11 cellular contexts compared by ENCODE assay signal in genomic region chr20:23125625-23126191, GRCh38. TPM values are rescaled to one million over a fixed set of nuclear protein-coding genes. Genes with fewer than 3 reads are reported as not detected.
DNase-seq lines count a peak whose midpoint lies in the region; ATAC-seq and TF ChIP-seq lines count a peak whose summit lies in the region.
"Had no signal": no experiment of that assay in that cellular context is flagged by ENCODE, and none has a peak within 500 bp of the region (broad histone marks: within the 10 kb centered on the region; RNA-seq: fewer than 3 reads in every experiment).

No MANE protein-coding gene starts in this region.

- POLR2A ChIA-PET in IMR-90 (lab: Charles Lee; ENCODE audit: unreplicated experiment) = no interaction called here

- H3K9me3 ChIP-seq in IMR-90 (ENCODE audit: control insufficient read depth, insufficient read depth, low read length) = no peaks in the 10 kb centered on the region

- no peak overlapping the region for H3K9ac ChIP-seq in IMR-90 (ENCODE audit: low read depth, low read length)

- TF ChIP-seq CTCF in IMR-90 (conservative IDR thresholded peaks at IDR 0.05; ENCODE audit: low read depth, low read length) = no peak
- no peak for TF ChIP-seq CTCF in choroid plexus epithelial cell (conservative IDR thresholded peaks at IDR 0.05; ENCODE audit: low read depth, low read length)
- no peak for TF ChIP-seq CTCF in GM10266 (IDR thresholded peaks at IDR 0.05; ENCODE audit: control insufficient read depth, insufficient read depth, low read depth, missing control alignments)

- H3K4me3 ChIP-seq in IMR-90 (ENCODE audit: insufficient read depth, low read depth, low read length) (no peak overlapping the region), choroid plexus epithelial cell (ENCODE audit: low read depth, low read length) (no peak overlapping the region)

- H2AFZ ChIP-seq in IMR-90 (replicated peaks; ENCODE audit: low read length, poor library complexity) = peak overlapping the region; percentile 70

- no CpG with 5 or more reads among the region's 5 CpGs for WGBS in IMR-90 (ENCODE audit: extremely low coverage in 2 of 2, insufficient read length in 1 of 2), 2 experiments

- no peak overlapping the region for H4K91ac ChIP-seq in IMR-90 (ENCODE audit: insufficient read depth, low read depth, low read length)

- no peak overlapping the region for H2BK120ac ChIP-seq in IMR-90 (ENCODE audit: low read depth, low read length)

- intact Hi-C loops in IMR-90 (cut with micrococcal nuclease) = no loop called here

- no peak overlapping the region for H3K27ac ChIP-seq in IMR-90 (ENCODE audit: insufficient read depth, low read length)

- no peak overlapping the region for H3K4ac ChIP-seq in IMR-90 (ENCODE audit: low read depth, low read length)

- H3K9me1 ChIP-seq in IMR-90 (ENCODE audit: insufficient read depth, low read length) = no peaks in the 10 kb centered on the region

- H3K56ac ChIP-seq in IMR-90 (ENCODE audit: extremely low read depth, insufficient read depth, low read length) = no peak overlapping the region

- no peaks in the 10 kb centered on the region for H3K79me1 ChIP-seq in IMR-90 (ENCODE audit: low read depth in 1 of 2, low read length in 2 of 2)

- H2BK20ac ChIP-seq in IMR-90 (ENCODE audit: low read depth, low read length) = no peak overlapping the region

- no peak for TF ChIP-seq RAD21 in IMR-90 (IDR thresholded peaks at IDR 0.05; ENCODE audit: low read length)

- H2BK15ac ChIP-seq in IMR-90 (ENCODE audit: low read depth, low read length) = no peak overlapping the region

- no peak overlapping the region for H3K23ac ChIP-seq in IMR-90 (ENCODE audit: low read depth, low read length)

- H2AK5ac ChIP-seq in IMR-90 (ENCODE audit: low read depth, low read length) = no peak overlapping the region

- no peak overlapping the region; the same call in 1 of the 2 replicates for H3K14ac ChIP-seq in IMR-90 (replicated peaks; ENCODE audit: low read depth, low read length)

- H4K20me1 ChIP-seq in IMR-90 (ENCODE audit: insufficient read depth, low read length) = no peaks in the 10 kb centered on the region

- peaks cover 8% of the 10 kb centered on the region for H3K4me1 ChIP-seq in IMR-90 (ENCODE audit: control insufficient read depth, insufficient read depth, low read length)

- H2BK5ac ChIP-seq in IMR-90 (ENCODE audit: low read depth, low read length, poor library complexity, severe bottlenecking) = no peak overlapping the region

- DNase-seq in Ammon's horn (ENCODE audit: low spot score) = peak; percentile 73
- DNase-seq in IMR-90 = peak; percentile 60
- peak; percentile 96 for DNase-seq in choroid plexus epithelial cell (ENCODE audit: low read depth)
- peak; percentile 79 for DNase-seq in mesenteric fat pad (ENCODE audit: low spot score)
- DNase-seq in stimulated activated CD4-positive, alpha-beta T cell treated with anti-CD3 and anti-CD28 coated beads, Interleukin-12 subunit alpha, Interleukin-12 subunit beta, amount 100 ng/mL, for 4 hours = no peak
- DNase-seq in GM10266 (ENCODE audit: extremely low spot score) = no peak
- DNase-seq in HT-29 (ENCODE audit: low spot score) = no peak
- no peak for DNase-seq in NCI-H2227 treated with DMSO at 0.1 percent for 48 hours (lab: John Stamatoyannopoulos, UW)
- DNase-seq: dermis blood vessel endothelial cell, GOT3, natural killer cell had no signal

- in situ Hi-C loops in IMR-90 (cut with MboI; ENCODE audit: low sequenced_read_pairs) = no loop called here

- dilution Hi-C loops in IMR-90 (cut with HindIII; ENCODE audit: low sequenced_read_pairs, unreplicated experiment) = no loop called here

- H3K4me2 ChIP-seq in IMR-90 (ENCODE audit: low read depth, low read length) = no peak overlapping the region

- peaks cover 2% of the 10 kb centered on the region; the same call in 1 of the 2 replicates for H3K27me3 ChIP-seq in IMR-90 (ENCODE audit: control insufficient read depth, insufficient read depth, low read length)

- TF ChIP-seq POLR2A in IMR-90 (IDR thresholded peaks at IDR 0.05; ENCODE audit: low read depth, low read length) = no peak

- BruUV-seq in IMR-90 (replicated peaks; lab: Mats Ljungman, UMichigan) = no TSS peak

- H4K8ac ChIP-seq in IMR-90 (ENCODE audit: low read depth in 2 of 2, low read length in 2 of 2) = no peak overlapping the region

- H3K18ac ChIP-seq in IMR-90 (ENCODE audit: low read depth, low read length) = no peak overlapping the region

- H2AK9ac ChIP-seq in IMR-90 (replicated peaks; ENCODE audit: low read depth, low read length, poor library complexity) = peak overlapping the region; percentile 25

- peak; percentile 60; the same call in 1 of the 2 replicates for ATAC-seq in IMR-90 (ENCODE audit: low read depth)

- no peaks in the 10 kb centered on the region for H3K36me3 ChIP-seq in IMR-90 (ENCODE audit: control insufficient read depth, insufficient read depth, low read length)

- CTCF ChIA-PET in IMR-90 (lab: Yijun Ruan, JAX) = no interaction called here

- H4K5ac ChIP-seq in IMR-90 (ENCODE audit: low read depth, low read length) = no peak overlapping the region

TF ChIP-seq in IMR-90, 13 proteins besides CTCF, POLR2A, EP300 and RAD21:
- 0 out of 2 replicates have a peak, but pooled peaks have one; percentile 5 for TF ChIP-seq FOS (IDR thresholded peaks at IDR 0.05; ENCODE audit: low read depth, low read length)
- no peak for TF ChIP-seq NFE2L2 (IDR thresholded peaks at IDR 0.05; ENCODE audit: low read depth, low read length)

RNA-seq across cellular contexts. Expression of gene CD93, which starts 39.6 kb away (rescaled TPM):
- total RNA-seq in IMR-90 (2012; rRNA removed) (under 0.01 TPM in 1 of 2 replicates, not detected in the other), mesenteric fat pad (105 TPM)
- 0.02 TPM in 1 of 2 replicates, not detected in the other for polyA plus RNA-seq in IMR-90 (2012; rRNA removed)
- polyA plus RNA-seq in IMR-90 (2012; cell fraction: cytosol; rRNA removed) = not detected in 2 replicates
- not detected in 2 replicates for polyA plus RNA-seq in IMR-90 (2012; cell fraction: nucleus; rRNA removed; ENCODE audit: low replicate concordance)
- total RNA-seq in HT-29 (2014; rRNA removed; shearing (Covaris generic)) = not detected in 2 replicates

Comparison
In these comparisons a context has a peak if more than half of its experiments do, and no peak if none do; other contexts are left out.
1. DNase-seq: peak in Ammon's horn (single experiment), IMR-90 (single experiment), choroid plexus epithelial cell (single experiment) and mesenteric fat pad (single experiment); none in stimulated activated CD4-positive, alpha-beta T cell treated with anti-CD3 and anti-CD28 coated beads, Interleukin-12 subunit alpha, Interleukin-12 subunit beta, amount 100 ng/mL, for 4 hours (single experiment), GM10266 (single experiment), HT-29 (single experiment) and NCI-H2227 treated with DMSO at 0.1 percent for 48 hours (single experiment).
2. RNA of gene CD93, which starts 39.6 kb away (total RNA-seq): 105 TPM in mesenteric fat pad (single experiment); under 0.01 TPM in IMR-90 and not detected in HT-29; every median in the first group is over 100 times any median in the second.